In the genomic region with DNA sequence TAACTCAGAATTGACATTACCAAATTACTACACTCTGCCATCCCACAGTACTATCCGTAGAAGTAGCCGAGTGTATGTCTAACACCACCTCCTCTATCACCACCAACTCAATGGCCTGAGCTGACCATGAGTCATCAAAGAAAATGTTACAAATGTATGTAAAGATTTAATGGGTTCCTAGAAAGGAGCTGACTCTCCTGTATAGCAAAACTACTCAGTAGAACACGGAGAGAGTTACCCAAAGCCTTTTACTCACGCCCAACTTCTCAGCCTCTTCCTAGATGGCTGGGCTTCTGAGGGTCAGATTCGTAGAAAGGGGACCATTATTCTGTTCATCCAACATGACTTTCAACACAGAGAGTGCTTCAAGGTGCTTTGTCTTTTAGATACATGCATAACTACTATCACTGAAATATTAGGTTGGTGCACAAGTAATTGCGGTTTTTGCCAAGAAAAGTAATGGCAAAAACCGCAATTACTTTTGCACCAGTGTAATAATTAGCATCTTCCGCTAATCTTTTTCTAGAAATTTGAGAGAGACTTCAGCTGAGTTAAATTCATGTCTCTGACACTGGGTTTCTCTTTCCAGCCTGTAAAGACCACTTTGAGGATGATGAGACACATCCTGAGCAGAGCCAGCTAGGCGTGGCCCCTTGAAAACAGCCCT, we compare ENCODE assay signal across 22 cellular contexts. TPM values are rescaled to one million over a fixed set of nuclear protein-coding genes. Genes with fewer than 3 reads are reported as not detected.
DNase-seq lines count a peak whose midpoint lies in the region; ATAC-seq and TF ChIP-seq lines count a peak whose summit lies in the region.
"Had no signal": no experiment of that assay in that cellular context is flagged by ENCODE, and none has a peak within 500 bp of the region (broad histone marks: within the 10 kb centered on the region; RNA-seq: fewer than 3 reads in every experiment).

No MANE protein-coding gene starts in this region.

- no peak overlapping the region for H3K4ac ChIP-seq in IMR-90 (ENCODE audit: low read depth, low read length)

- peaks cover 12% of the 10 kb centered on the region for H3K4me1 ChIP-seq in IMR-90 (ENCODE audit: control insufficient read depth, insufficient read depth, low read length)
- H3K4me1 ChIP-seq in CD8-positive, alpha-beta memory T cell (ENCODE audit: insufficient read depth, low read length) = no peaks in the 10 kb centered on the region

- H3K27me3 Mint-ChIP-seq in CD8-positive, alpha-beta memory T cell = peaks cover 32 to 34% of the 10 kb centered on the region in 2 donors

- H2AK9ac ChIP-seq in IMR-90 (replicated peaks; ENCODE audit: low read depth, low read length, poor library complexity) = no peak overlapping the region

- no peak overlapping the region for H3K23ac ChIP-seq in IMR-90 (ENCODE audit: low read depth, low read length)

- H3K4me2 ChIP-seq in IMR-90 (ENCODE audit: low read depth, low read length) = peak overlapping the region; percentile 55; the same call in 1 of the 2 replicates

- no peak overlapping the region for H4K8ac ChIP-seq in IMR-90 (ENCODE audit: low read depth in 2 of 2, low read length in 2 of 2)

- H3K4me3 Mint-ChIP-seq in CD8-positive, alpha-beta memory T cell = no peak overlapping the region
- H3K4me3 Mint-ChIP-seq: CD4-positive, alpha-beta memory T cell; stimulated activated memory B cell treated with anti-CD40 and anti-IgM and Interleukin-4, amounts not matched to agents 10 μg/mL and 1 μg/mL and 100 μg/mL, for 72 hours had no signal

- in situ Hi-C loops in Caki2 (cut with HindIII; ENCODE audit: low pct_unique_long_range_greater_than_20kb, low sequenced_read_pairs) (no loop called here), IMR-90 (cut with MboI; ENCODE audit: low sequenced_read_pairs) (no loop called here), astrocyte of the spinal cord (cut with HindIII; ENCODE audit: low sequenced_read_pairs) (no loop called here)

- peaks cover 13% of the 10 kb centered on the region for H3K9me1 ChIP-seq in IMR-90 (ENCODE audit: insufficient read depth, low read length)

- H4K20me1 ChIP-seq in IMR-90 (ENCODE audit: insufficient read depth, low read length) = peaks cover 15% of the 10 kb centered on the region

- no peak overlapping the region for H3K18ac ChIP-seq in IMR-90 (ENCODE audit: low read depth, low read length)

- peaks cover 0 to 3% (median 0%) of the 10 kb centered on the region in 5 donors for H3K9me3 Mint-ChIP-seq in CD8-positive, alpha-beta memory T cell

- BruUV-seq in IMR-90 (replicated peaks; lab: Mats Ljungman, UMichigan) = no TSS peak

- DNase-seq in Caki2 (ENCODE audit: low read depth) (peak; percentile 47), IMR-90 (peak; percentile 49), astrocyte of the spinal cord (ENCODE audit: low read depth, low spot score) (peak; percentile 43), islet precursor cell (peak; percentile 49), OCI-M2 (lab: John Stamatoyannopoulos, UW; ENCODE audit: unreplicated experiment) (no peak), posterior cingulate gyrus (no peak), Right ventricle myocardium inferior (ENCODE audit: missing footprints) (no peak)
- DNase-seq in CD8-positive, alpha-beta memory T cell = no peak
- DNase-seq: activated gamma-delta T cell; amniotic stem cell; CD4-positive, alpha-beta memory T cell; effector CD4-positive, alpha-beta T cell; esophagus squamous epithelium; left ventricle myocardium inferior; NCI-H146; NCI-H2227 treated with DMSO at 0.1 percent for 48 hours; NK-92 treated with Interleukin-12 subunit alpha and Interleukin-12 subunit beta, amount 100 ng/mL, for 24 hours; SHP77 had no signal

- peaks cover 0 to 2% (median 0%) of the 10 kb centered on the region in 3 donors for H3K4me1 Mint-ChIP-seq in CD8-positive, alpha-beta memory T cell
- H3K4me1 Mint-ChIP-seq: CD4-positive, alpha-beta memory T cell; stimulated activated memory B cell treated with anti-CD40 and anti-IgM and Interleukin-4, amounts not matched to agents 10 μg/mL and 1 μg/mL and 100 μg/mL, for 72 hours had no signal

- no peak overlapping the region for H2BK120ac ChIP-seq in IMR-90 (ENCODE audit: low read depth, low read length)

- H3K56ac ChIP-seq in IMR-90 (ENCODE audit: extremely low read depth, insufficient read depth, low read length) = no peak overlapping the region

- no peak overlapping the region for H3K27ac ChIP-seq in IMR-90 (ENCODE audit: insufficient read depth, low read length)
- H3K27ac ChIP-seq in CD8-positive, alpha-beta memory T cell (ENCODE audit: low read depth, low read length) = no peak overlapping the region
- H3K27ac ChIP-seq: left ventricle myocardium inferior, neutrophil, right atrium auricular region, thoracic aorta had no signal

- H2AK5ac ChIP-seq in IMR-90 (ENCODE audit: low read depth, low read length) = peak overlapping the region; percentile 44; the same call in 1 of the 2 replicates

- no peak overlapping the region for H2BK15ac ChIP-seq in IMR-90 (ENCODE audit: low read depth, low read length)

- no peak for TF ChIP-seq POLR2A in IMR-90 (IDR thresholded peaks at IDR 0.05; ENCODE audit: low read depth, low read length)

- POLR2A ChIA-PET in IMR-90 (lab: Charles Lee; ENCODE audit: unreplicated experiment) = no interaction called here
- POLR2A ChIA-PET in CD8-positive, alpha-beta memory T cell (lab: Charles Lee) = no interaction called here

- H3K4me3 ChIP-seq in IMR-90 (ENCODE audit: insufficient read depth, low read depth, low read length) (no peak overlapping the region), astrocyte of the spinal cord (ENCODE audit: low read depth, low read length) (no peak overlapping the region)
- no peak overlapping the region for H3K4me3 ChIP-seq in CD8-positive, alpha-beta memory T cell (ENCODE audit: low read length)
- H3K4me3 ChIP-seq: esophagus squamous epithelium, left ventricle myocardium inferior, right atrium auricular region, thoracic aorta had no signal

- no peak for TF ChIP-seq CTCF in IMR-90 (conservative IDR thresholded peaks at IDR 0.05; ENCODE audit: low read depth, low read length)
- no peak for TF ChIP-seq CTCF in astrocyte of the spinal cord (IDR thresholded peaks at IDR 0.05; ENCODE audit: low read depth, low read length)

- H3K27ac Mint-ChIP-seq in CD8-positive, alpha-beta memory T cell = no peak overlapping the region
- H3K27ac Mint-ChIP-seq: CD4-positive, alpha-beta memory T cell; stimulated activated memory B cell treated with anti-CD40 and anti-IgM and Interleukin-4, amounts not matched to agents 10 μg/mL and 1 μg/mL and 100 μg/mL, for 72 hours had no signal

- intact Hi-C loops in IMR-90 (cut with micrococcal nuclease) = loop anchor here (1.0 to 5.0 kb wide), 2 partner anchors 250 to 438 kb away; no protein-coding TSS in a partner anchor
- intact Hi-C loops in posterior cingulate gyrus (cut with DNase I) = no loop called here
- intact Hi-C loops in Right ventricle myocardium inferior (cut with DNase I) = no loop called here

- no CpG with 5 or more reads among the region's 9 CpGs for WGBS in IMR-90 (ENCODE audit: extremely low coverage in 2 of 2, insufficient read length in 1 of 2), 2 experiments

- H2AFZ ChIP-seq in IMR-90 (replicated peaks; ENCODE audit: low read length, poor library complexity) = no peak overlapping the region

- H2BK5ac ChIP-seq in IMR-90 (ENCODE audit: low read depth, low read length, poor library complexity, severe bottlenecking) = no peak overlapping the region

- H3K79me1 ChIP-seq in IMR-90 (ENCODE audit: low read depth in 1 of 2, low read length in 2 of 2) = no peaks in the 10 kb centered on the region

- no peaks in the 10 kb centered on the region for H3K36me3 ChIP-seq in IMR-90 (ENCODE audit: control insufficient read depth, insufficient read depth, low read length)
- H3K36me3 ChIP-seq in CD8-positive, alpha-beta memory T cell (ENCODE audit: insufficient read depth, low read length) = no peaks in the 10 kb centered on the region
- H3K36me3 ChIP-seq: esophagus squamous epithelium, left ventricle myocardium inferior, neutrophil, right atrium auricular region, thoracic aorta had no signal

- dilution Hi-C loops in IMR-90 (cut with HindIII; ENCODE audit: low sequenced_read_pairs, unreplicated experiment) = no loop called here

- H4K5ac ChIP-seq in IMR-90 (ENCODE audit: low read depth, low read length) = no peak overlapping the region

- TF ChIP-seq RAD21 in IMR-90 (IDR thresholded peaks at IDR 0.05; ENCODE audit: low read length) = no peak

- H3K14ac ChIP-seq in IMR-90 (replicated peaks; ENCODE audit: low read depth, low read length) = no peak overlapping the region

- no peak overlapping the region for H3K9ac ChIP-seq in IMR-90 (ENCODE audit: low read depth, low read length)

- H3K36me3 Mint-ChIP-seq in CD8-positive, alpha-beta memory T cell = peaks cover 0 to 6% (median 4%) of the 10 kb centered on the region in 3 donors
- H3K36me3 Mint-ChIP-seq: CD4-positive, alpha-beta memory T cell; stimulated activated memory B cell treated with anti-CD40 and anti-IgM and Interleukin-4, amounts not matched to agents 10 μg/mL and 1 μg/mL and 100 μg/mL, for 72 hours had no signal

- CTCF ChIA-PET in IMR-90 (lab: Yijun Ruan, JAX) = interaction anchor here (1.1 kb wide), 1 partner anchor 20 kb away, joined by 3 read pairs; no protein-coding TSS in a partner anchor
- CTCF ChIA-PET in CD8-positive, alpha-beta memory T cell (lab: Charles Lee) = no interaction called here

- peaks cover 3% of the 10 kb centered on the region; the same call in 1 of the 2 replicates for H3K9me3 ChIP-seq in IMR-90 (ENCODE audit: control insufficient read depth, insufficient read depth, low read length)
- no peaks in the 10 kb centered on the region for H3K9me3 ChIP-seq in CD8-positive, alpha-beta memory T cell (ENCODE audit: low read length)
- H3K9me3 ChIP-seq: esophagus squamous epithelium, left ventricle myocardium inferior, neutrophil, right atrium auricular region, thoracic aorta had no signal

- H2BK20ac ChIP-seq in IMR-90 (ENCODE audit: low read depth, low read length) = no peak overlapping the region

- H4K91ac ChIP-seq in IMR-90 (ENCODE audit: insufficient read depth, low read depth, low read length) = no peak overlapping the region

- H3K27me3 ChIP-seq in IMR-90 (ENCODE audit: control insufficient read depth, insufficient read depth, low read length) = peaks cover 31% of the 10 kb centered on the region
- H3K27me3 ChIP-seq in CD8-positive, alpha-beta memory T cell (ENCODE audit: insufficient read depth, low read length, poor library complexity, severe bottlenecking) = no peaks in the 10 kb centered on the region
- H3K27me3 ChIP-seq: esophagus squamous epithelium, right atrium auricular region had no signal

- ATAC-seq in IMR-90 (ENCODE audit: low read depth) (no peak), Right ventricle myocardium inferior (no peak)

TF ChIP-seq in IMR-90, 13 proteins besides CTCF, POLR2A, EP300 and RAD21 (continues in another document):
- TF ChIP-seq MAZ (IDR thresholded peaks at IDR 0.05; ENCODE audit: borderline replicate concordance, low read depth, low read length) (no peak), MAFK (IDR thresholded peaks at IDR 0.05; ENCODE audit: low read depth, low read length) (no peak)

RNA-seq across cellular contexts. Expression of gene NANOS1, which starts 24.0 kb away (rescaled TPM):
- 22.5 and 27.9 TPM in 2 replicates for total RNA-seq in Caki2 (2014; rRNA removed; shearing (Covaris generic); ENCODE audit: low replicate concordance)
- total RNA-seq in IMR-90 (2012; rRNA removed) (under 0.01 and 0.28 TPM in 2 replicates), Right ventricle myocardium inferior (16.0 TPM)
- 0.12 and 0.19 TPM in 2 replicates for polyA plus RNA-seq in IMR-90 (2012; rRNA removed)
- polyA plus RNA-seq in IMR-90 (2012; cell fraction: cytosol; rRNA removed) = 0.02 and 0.51 TPM in 2 replicates
- 0.03 and 0.16 TPM in 2 replicates for polyA plus RNA-seq in IMR-90 (2012; cell fraction: nucleus; rRNA removed; ENCODE audit: low replicate concordance)
- total RNA-seq in CD8-positive, alpha-beta memory T cell = under 1 TPM; 0.22 to 0.61 TPM
- polyA plus RNA-seq in CD8-positive, alpha-beta memory T cell = 0.07 TPM

Comparison
In these comparisons a context has a peak if more than half of its experiments do, and no peak if none do; other contexts are left out.
1. DNase-seq: peak in Caki2 (single experiment), IMR-90 (single experiment), astrocyte of the spinal cord (single experiment) and islet precursor cell (single experiment); none in OCI-M2 (single experiment), CD8-positive, alpha-beta memory T cell (0 of 5), posterior cingulate gyrus (0 of 10) and Right ventricle myocardium inferior (single experiment).
2. RNA of gene NANOS1, which starts 24.0 kb away (total RNA-seq): 22.5 to 27.9 TPM in Caki2 and 16.0 TPM in Right ventricle myocardium inferior (single experiment); 0.22 to 0.61 TPM in CD8-positive, alpha-beta memory T cell and under 0.01 to 0.28 TPM in IMR-90; every median in the first group is over 10 times any median in the second.